Comparison of ENCODE assay signal across 18 cellular contexts in the genomic region with DNA sequence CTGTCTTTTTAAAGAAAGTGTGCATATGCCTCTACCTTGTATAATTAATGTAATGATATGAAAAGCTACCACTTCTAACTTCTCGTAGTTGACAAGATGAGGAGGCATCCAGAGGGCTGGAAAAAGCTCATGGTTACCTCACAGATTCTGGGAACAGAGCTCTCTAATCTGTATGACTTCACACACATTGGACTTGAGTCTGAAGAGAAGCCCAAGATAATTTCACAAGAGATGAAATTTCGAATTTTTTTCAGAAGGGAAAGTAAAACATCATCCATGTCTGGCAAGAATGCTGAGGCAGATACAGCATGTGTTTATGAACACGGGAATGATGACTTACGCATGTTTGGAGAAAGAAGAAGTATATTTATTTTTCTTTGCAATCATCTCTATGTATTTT.
DNase-seq lines count a peak whose midpoint lies in the region; ATAC-seq and TF ChIP-seq lines count a peak whose summit lies in the region.
"Had no signal": no experiment of that assay in that cellular context is flagged by ENCODE, and none has a peak within 500 bp of the region (broad histone marks: within the 10 kb centered on the region; RNA-seq: fewer than 3 reads in every experiment).

No MANE protein-coding gene starts in this region.

- intact Hi-C loops in left cardiac atrium (cut with DNase I) (no loop called here), sigmoid colon (cut with DNase I) (no loop called here)

- H2AFZ ChIP-seq in DND-41 (ENCODE audit: low read depth, low read length), result 0 out of 2 replicates have a peak overlapping the region, but pooled peaks have one; percentile 25

- no peaks in the 10 kb centered on the region for H4K20me1 ChIP-seq in DND-41 (ENCODE audit: insufficient read depth, low read length)
- H4K20me1 ChIP-seq: BLaER1 had no signal

- H3K9ac ChIP-seq in DND-41 (ENCODE audit: low read depth, low read length), result no peak overlapping the region
- H3K9ac ChIP-seq in adipocyte (ENCODE audit: low read length), result peak overlapping the region; percentile 59
- H3K9ac ChIP-seq: BLaER1 had no signal

- H3K36me3 ChIP-seq in DND-41 (ENCODE audit: insufficient read depth, low read length) (no peaks in the 10 kb centered on the region), adipocyte (ENCODE audit: control insufficient read depth, insufficient read depth, low read length, severe bottlenecking) (no peaks in the 10 kb centered on the region), sigmoid colon (no peaks in the 10 kb centered on the region)
- H3K36me3 ChIP-seq: BLaER1, MG63, neutrophil, Peyer's patch had no signal

- H3K9me3 ChIP-seq in DND-41 (ENCODE audit: insufficient read depth, low read length, severe bottlenecking) (no peaks in the 10 kb centered on the region), adipocyte (ENCODE audit: control insufficient read depth, low read length) (no peaks in the 10 kb centered on the region), sigmoid colon (no peaks in the 10 kb centered on the region)
- H3K9me3 ChIP-seq: BLaER1, MG63, neutrophil, Peyer's patch had no signal

- no peaks in the 10 kb centered on the region for H3K27me3 ChIP-seq in DND-41 (ENCODE audit: insufficient read depth, low read length, poor library complexity)
- no peaks in the 10 kb centered on the region for H3K27me3 ChIP-seq in adipocyte (replicated peaks; ENCODE audit: control insufficient read depth, insufficient read depth, low read length)
- no peaks in the 10 kb centered on the region for H3K27me3 ChIP-seq in sigmoid colon
- H3K27me3 ChIP-seq: BLaER1, MG63, neutrophil, Peyer's patch had no signal

- no peak for TF ChIP-seq POLR2A in sigmoid colon (IDR thresholded peaks at IDR 0.05)

- no peak overlapping the region for H3K4me2 ChIP-seq in DND-41 (ENCODE audit: insufficient read depth, low read length)
- H3K4me2 ChIP-seq: BLaER1 had no signal

- TF ChIP-seq EP300 in sigmoid colon (IDR thresholded peaks at IDR 0.05), result no peak

- H3K79me2 ChIP-seq in DND-41 (ENCODE audit: insufficient read depth, low read length), result no peaks in the 10 kb centered on the region

- no peak for DNase-seq in DND-41
- peak; percentile 66 for DNase-seq in adipocyte (ENCODE audit: low read depth)
- no peak for DNase-seq in left cardiac atrium
- DNase-seq in sigmoid colon, result no peak
- DNase-seq in NCI-H748 (lab: John Stamatoyannopoulos, UW; ENCODE audit: unreplicated experiment), result no peak
- no peak for DNase-seq in NCI-H774 (lab: John Stamatoyannopoulos, UW)
- DNase-seq: activated CD4-positive, alpha-beta T cell treated with anti-CD3 and anti-CD28 coated beads, Interleukin-2, amount 50 U/mL, for 48 hours; activated effector memory CD4-positive, alpha-beta T cell treated with Interleukin-2 at 50 U/mL for 16 hours; central memory CD4-positive, alpha-beta T cell; MG63; NCI-H2171; Peyer's patch had no signal

- no peaks in the 10 kb centered on the region for H3K4me1 ChIP-seq in DND-41 (ENCODE audit: insufficient read depth, low read length)
- H3K4me1 ChIP-seq in adipocyte (ENCODE audit: control insufficient read depth, insufficient read depth, low read length), result peaks cover 34% of the 10 kb centered on the region
- H3K4me1 ChIP-seq in sigmoid colon, result peaks cover 0 to 10% (median 0%) of the 10 kb centered on the region in 4 donors
- H3K4me1 ChIP-seq: BLaER1 had no signal

- TF ChIP-seq CTCF in DND-41 (IDR thresholded peaks at IDR 0.05; ENCODE audit: borderline replicate concordance, extremely low read depth, low read length, poor library complexity, severe bottlenecking) (no peak), sigmoid colon (IDR thresholded peaks at IDR 0.05) (no peak)

- ATAC-seq in DND-41 (ENCODE audit: insufficient read depth, low read depth) (no peak), left cardiac atrium (peak; percentile 76 to 82), GM18868 (IDR thresholded peaks at IDR 0.05; ENCODE audit: unreplicated experiment) (no peak), HG03025 (IDR thresholded peaks at IDR 0.05; ENCODE audit: low FRiP score, unreplicated experiment) (no peak)
- ATAC-seq: esophagus mucosa, left colon had no signal

- H3K27ac ChIP-seq in DND-41 (ENCODE audit: low read length), result no peak overlapping the region
- H3K27ac ChIP-seq in sigmoid colon, result peak overlapping the region; percentile 38 to 59 (median 51)
- H3K27ac ChIP-seq: BLaER1, neutrophil had no signal

- 72 to 77% methylated on average over 4 of the region's 4 CpGs for WGBS in sigmoid colon, 2 donors

- H3K4me3 ChIP-seq in DND-41 (ENCODE audit: low read depth in 1 of 2, low read length in 2 of 2), result no peak overlapping the region
- H3K4me3 ChIP-seq in adipocyte (ENCODE audit: low read length), result peak overlapping the region; percentile 73
- H3K4me3 ChIP-seq in sigmoid colon, result no peak overlapping the region
- H3K4me3 ChIP-seq: BLaER1, MG63, Peyer's patch had no signal

Comparison
In these comparisons a context has a peak if more than half of its experiments do, and no peak if none do; other contexts are left out.
1. ATAC-seq: peak in left cardiac atrium (2 of 2); none in DND-41 (single experiment), GM18868 (single experiment) and HG03025 (single experiment).